ENCODE assay signal across 8 cellular contexts in the genomic region with DNA sequence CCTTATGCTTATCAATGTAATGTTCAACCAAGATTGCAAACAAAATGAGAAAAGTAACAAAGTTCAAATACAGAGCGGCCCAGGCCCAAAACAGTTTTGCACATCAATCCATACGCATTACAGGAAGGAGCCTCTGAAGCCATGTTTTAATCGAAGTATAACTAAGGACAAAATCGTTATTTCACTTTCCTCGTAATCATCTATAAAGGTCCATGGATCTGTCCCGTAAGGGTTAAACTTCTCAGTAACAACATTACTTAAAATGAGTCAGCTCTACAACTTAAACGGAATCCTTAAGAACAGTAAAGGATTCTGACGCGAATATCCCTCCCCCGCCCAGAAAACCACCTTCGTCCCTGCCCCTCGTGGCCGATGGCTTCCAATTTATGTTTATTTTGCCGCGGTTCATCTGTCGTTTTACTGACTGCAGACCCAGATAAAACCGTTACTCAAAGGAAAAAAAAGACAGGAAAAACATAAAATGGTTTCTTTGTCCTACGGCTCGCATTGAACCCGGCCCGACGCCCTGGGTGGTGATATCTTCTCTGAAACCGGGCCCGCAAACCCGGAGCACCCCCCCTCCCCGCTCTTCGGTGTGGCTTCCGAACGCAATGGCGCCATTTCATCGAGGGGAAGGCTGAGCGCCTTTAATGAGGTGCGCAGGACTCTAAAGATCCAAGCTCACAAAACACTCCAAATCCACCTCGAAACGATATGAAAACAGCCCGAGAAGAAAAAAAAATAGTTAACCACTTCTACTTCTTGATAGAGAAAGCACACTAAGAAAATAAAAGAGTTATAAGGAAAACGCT. TPM values are rescaled to one million over a fixed set of nuclear protein-coding genes. Genes with fewer than 3 reads are reported as not detected.
DNase-seq lines count a peak whose midpoint lies in the region; ATAC-seq and TF ChIP-seq lines count a peak whose summit lies in the region.

No MANE protein-coding gene starts in this region.

- H3K27me3 ChIP-seq in lung (ENCODE audit: control insufficient read depth, insufficient read depth): no peaks in the 10 kb centered on the region

- H3K27ac ChIP-seq in lung (ENCODE audit: low read depth in 1 of 2, low read length in 1 of 2): peak overlapping the region; percentile 95 to 99

- WGBS in lung, 2 donors: 0% methylated on average over 37 of the region's 37 CpGs

- peak; percentile 75 for DNase-seq in DMS53 treated with DMSO at 0.1 percent for 48 hours (lab: John Stamatoyannopoulos, UW; ENCODE audit: unreplicated experiment)
- peak; percentile 53 for DNase-seq in NCI-H1092 treated with DMSO at 0.1 percent for 48 hours (lab: John Stamatoyannopoulos, UW)
- DNase-seq in activated CD4-positive, alpha-beta T cell treated with anti-CD3 and anti-CD28 coated beads, Interleukin-2, amount 50 U/mL, for 4 hours: peak; percentile 63 to 69
- DNase-seq in dermis blood vessel endothelial cell: peak; percentile 67
- peak; percentile 72 for DNase-seq in lung (ENCODE audit: low spot score)
- peak in 2 of 3 donors; percentile 26 to 36 for DNase-seq in stimulated activated CD4-positive, alpha-beta T cell treated with anti-CD3 and anti-CD28 coated beads, TNF-alpha, amount 100 ng/mL, for 48 hours (ENCODE audit: low read depth in 3 of 3)
- DNase-seq in NOMO-1 treated with DMSO at 0.1 percent for 48 hours (lab: John Stamatoyannopoulos, UW; ENCODE audit: unreplicated experiment): no peak

- H3K4me3 ChIP-seq in lung: peak overlapping the region; percentile 85

- peaks cover 5 to 18% of the 10 kb centered on the region in 2 donors for H3K4me1 ChIP-seq in lung (ENCODE audit: control insufficient read depth in 2 of 2, insufficient read depth in 2 of 2, low read length in 2 of 2)

- H3K9me3 ChIP-seq in lung (ENCODE audit: control insufficient read depth in 2 of 2, insufficient read depth in 1 of 2, low read length in 1 of 2): no peaks in the 10 kb centered on the region

- H3K36me3 ChIP-seq in lung (ENCODE audit: control insufficient read depth in 2 of 2, insufficient read depth in 2 of 2, low read length in 2 of 2): peaks cover 4 to 16% of the 10 kb centered on the region in 2 donors

- TF ChIP-seq CTCF in lung (IDR thresholded peaks at IDR 0.05; ENCODE audit: control extremely low read depth, extremely low read depth): no peak

- ATAC-seq in lung (ENCODE audit: insufficient read depth, low FRiP score) (no peak), GM19397 (IDR thresholded peaks at IDR 0.05; ENCODE audit: unreplicated experiment) (no peak)

RNA-seq across cellular contexts. Expression of gene HNRNPA2B1, which starts 1.0 kb away (rescaled TPM):
- total RNA-seq in dermis blood vessel endothelial cell (105 and 187 TPM in 2 replicates), lung (100 to 1,000 TPM; 363 to 424 TPM)
- 100 to 1,000 TPM; 540 to 572 TPM for polyA plus RNA-seq in lung

RNA-seq across cellular contexts. Expression of gene CBX3, which starts 2.0 kb away (rescaled TPM):
- total RNA-seq in dermis blood vessel endothelial cell (154 and 176 TPM in 2 replicates), lung (100 to 1,000 TPM in 1 of 2 donors, 10 to 100 TPM in 1; 77.7 to 136 TPM)
- polyA plus RNA-seq in lung: 10 to 100 TPM; 94.4 to 95.4 TPM

RNA-seq across cellular contexts. Expression of gene NFE2L3, which starts 47.5 kb away (rescaled TPM):
- total RNA-seq in dermis blood vessel endothelial cell: 33.4 and 38.6 TPM in 2 replicates
- total RNA-seq in lung: 1 to 10 TPM; 4.9 to 6.5 TPM
- polyA plus RNA-seq in lung: 1 to 10 TPM; 3.6 to 5.3 TPM
